10 cellular contexts compared by ENCODE assay signal in the genomic region with DNA sequence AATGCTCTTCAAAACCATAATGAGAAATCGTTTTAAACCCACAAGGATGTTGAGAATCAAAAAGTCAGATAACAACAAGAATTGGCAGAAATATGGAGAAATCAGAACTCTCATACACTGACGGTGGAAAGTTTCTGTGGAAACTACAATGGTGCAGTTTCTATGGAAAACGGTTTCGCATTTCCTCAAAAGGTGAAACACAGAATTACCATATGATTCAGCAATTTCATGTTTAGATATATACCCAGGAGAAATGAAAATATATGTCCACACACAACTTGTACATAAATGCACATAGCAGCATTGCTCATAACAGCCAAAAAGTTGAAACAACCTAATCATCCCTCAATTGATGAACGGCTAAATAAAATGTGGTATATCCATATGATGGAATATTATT.
"Had no signal": no experiment of that assay in that cellular context is flagged by ENCODE, and none has a peak within 500 bp of the region (broad histone marks: within the 10 kb centered on the region; RNA-seq: fewer than 3 reads in every experiment).

No MANE protein-coding gene starts in this region.

- ATAC-seq: GM23338, HCT116 had no signal

- H3K36me3 ChIP-seq: HAP-1 had no signal

- FAIRE-seq: H1 had no signal

- DNase-seq: GM23248, GOT3, H7, H9, HCEC 1CT, HFFc6 had no signal

- H3K9me3 ChIP-seq: HAP-1 had no signal

- H3K4me3 ChIP-seq: GM23248, GM23338, HAP-1 had no signal

- H3K9ac ChIP-seq: GM23248 had no signal

- H3K27ac ChIP-seq: GM23248 had no signal

- H3K4me2 ChIP-seq: GM23338 had no signal

- H2AFZ ChIP-seq: GM23248 had no signal
